16 cellular contexts compared by ENCODE assay signal in the genomic region with DNA sequence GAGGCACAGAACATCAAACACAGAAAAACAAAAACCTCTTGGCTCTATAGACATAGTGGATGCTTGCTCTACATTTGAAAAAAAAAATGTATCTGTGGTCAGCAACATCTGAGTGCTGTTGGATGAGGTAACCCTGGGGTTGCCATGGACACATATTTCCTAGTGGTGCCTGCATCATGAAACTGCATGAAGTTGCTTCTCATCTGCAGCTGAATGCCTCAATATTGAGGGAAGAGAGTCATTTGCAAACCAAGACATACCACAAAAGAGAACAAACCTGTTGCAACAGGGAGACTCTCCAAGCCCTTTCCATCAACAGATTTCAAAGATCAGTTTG.
DNase-seq lines count a peak whose midpoint lies in the region; ATAC-seq, FAIRE-seq and TF ChIP-seq lines count a peak whose summit lies in the region.
"Had no signal": no experiment of that assay in that cellular context is flagged by ENCODE, and none has a peak within 500 bp of the region (broad histone marks: within the 10 kb centered on the region; RNA-seq: fewer than 3 reads in every experiment).

No MANE protein-coding gene starts in this region.

- CTCF ChIA-PET in Caco-2 (lab: Charles Lee), result no interaction called here

- H3K9me3 ChIP-seq in body of pancreas (no peaks in the 10 kb centered on the region), kidney (ENCODE audit: control insufficient read depth in 1 of 2, low read length in 2 of 2) (no peaks in the 10 kb centered on the region), Caco-2 (no peaks in the 10 kb centered on the region), heart right ventricle (no peaks in the 10 kb centered on the region)
- H3K9me3 ChIP-seq: BLaER1 treated with 17β-estradiol and CSF1 and Interleukin-3, amounts not matched to agents 10 nM and 100 nM; esophagus squamous epithelium had no signal

- H3K4me3 ChIP-seq in HL-60 (replicated peaks; ENCODE audit: insufficient read depth, low read length) (no peak overlapping the region), body of pancreas (no peak overlapping the region), kidney (ENCODE audit: low read length in 2 of 2) (peak overlapping the region in 1 of 2 donors; percentile 25), Caco-2 (ENCODE audit: low read depth, low read length) (no peak overlapping the region), heart right ventricle (no peak overlapping the region)
- H3K4me3 ChIP-seq: BLaER1 treated with 17β-estradiol and CSF1 and Interleukin-3, amounts not matched to agents 10 nM and 100 nM; esophagus squamous epithelium had no signal

- peaks cover 2% of the 10 kb centered on the region for H3K27me3 ChIP-seq in HL-60 (ENCODE audit: insufficient read depth, poor library complexity, severe bottlenecking)
- no peaks in the 10 kb centered on the region for H3K27me3 ChIP-seq in body of pancreas
- H3K27me3 ChIP-seq in Caco-2 (replicated peaks; ENCODE audit: control insufficient read depth, insufficient read depth, low read length), result no peaks in the 10 kb centered on the region; the same call in 1 of the 2 replicates
- no peaks in the 10 kb centered on the region for H3K27me3 ChIP-seq in heart right ventricle
- H3K27me3 ChIP-seq: BLaER1 treated with 17β-estradiol and CSF1 and Interleukin-3, amounts not matched to agents 10 nM and 100 nM had no signal

- no peaks in the 10 kb centered on the region for H3K36me3 Mint-ChIP-seq in Caco-2 (ENCODE audit: insufficient read depth, unreplicated experiment)
- H3K36me3 Mint-ChIP-seq: activated naive CD8-positive, alpha-beta T cell had no signal

- no peaks in the 10 kb centered on the region for H3K9me3 Mint-ChIP-seq in Caco-2 (ENCODE audit: unreplicated experiment)

- ATAC-seq in body of pancreas (no peak), GM18511 (IDR thresholded peaks at IDR 0.05; ENCODE audit: unreplicated experiment) (no peak), heart right ventricle (no peak)

- no TSS peak for BruUV-seq in Caco-2 (replicated peaks; lab: Mats Ljungman, UMichigan)

- no peaks in the 10 kb centered on the region for H3K36me3 ChIP-seq in body of pancreas (replicated peaks in 1 of 2; ENCODE audit: insufficient read depth in 1 of 2, low read depth in 2 of 2)
- H3K36me3 ChIP-seq in kidney (ENCODE audit: control insufficient read depth in 1 of 2, insufficient read depth in 2 of 2, low read length in 2 of 2), result no peaks in the 10 kb centered on the region
- no peaks in the 10 kb centered on the region for H3K36me3 ChIP-seq in Caco-2 (ENCODE audit: control insufficient read depth, insufficient read depth, low read length)
- H3K36me3 ChIP-seq in heart right ventricle, result no peaks in the 10 kb centered on the region
- H3K36me3 ChIP-seq: BLaER1 treated with 17β-estradiol and CSF1 and Interleukin-3, amounts not matched to agents 10 nM and 100 nM; esophagus squamous epithelium; WERI-Rb-1 had no signal

- intact Hi-C loops in body of pancreas (cut with DNase I) (no loop called here), kidney (cut with DNase I) (no loop called here), Caco-2 (cut with micrococcal nuclease; ENCODE audit: unreplicated experiment) (no loop called here), heart right ventricle (cut with DNase I) (no loop called here)

- H3K9ac ChIP-seq in kidney (ENCODE audit: low read length in 2 of 2), result peak overlapping the region in 1 of 2 donors; percentile 17
- H3K9ac ChIP-seq: BLaER1 treated with 17β-estradiol and CSF1 and Interleukin-3, amounts not matched to agents 10 nM and 100 nM had no signal

- no peak overlapping the region for H3K27ac Mint-ChIP-seq in Caco-2 (ENCODE audit: unreplicated experiment)
- H3K27ac Mint-ChIP-seq: activated naive CD8-positive, alpha-beta T cell had no signal

- peaks cover 23% of the 10 kb centered on the region for H3K4me1 Mint-ChIP-seq in Caco-2 (ENCODE audit: low read depth, unreplicated experiment)

- DNase-seq in AG08396 (ENCODE audit: low spot score) (peak; percentile 29), HL-60 (ENCODE audit: low read depth in 1 of 2, low spot score in 1 of 2) (peak; percentile 0 to 12), body of pancreas (peak in 2 of 4 donors; percentile 21 to 31), kidney (no peak), globus pallidus (ENCODE audit: low spot score) (no peak), Caco-2 (no peak), heart right ventricle (no peak)
- DNase-seq: cortex of kidney, esophagus squamous epithelium, GOT3, Kasumi-1, WERI-Rb-1 had no signal

- no peak overlapping the region for H3K27ac ChIP-seq in HL-60 (replicated peaks)
- H3K27ac ChIP-seq in body of pancreas, result peak overlapping the region in 3 of 4 donors; percentile 33 to 69 (median 62)
- H3K27ac ChIP-seq in kidney (ENCODE audit: low read depth in 2 of 2, low read length in 2 of 2), result peak overlapping the region; percentile 84 to 94
- H3K27ac ChIP-seq in heart right ventricle, result no peak overlapping the region
- H3K27ac ChIP-seq: BLaER1 treated with 17β-estradiol and CSF1 and Interleukin-3, amounts not matched to agents 10 nM and 100 nM; WERI-Rb-1 had no signal

- FAIRE-seq in kidney (lab: Jason Lieb, UNC), result no peak
- FAIRE-seq: keratinocyte had no signal

- TF ChIP-seq POLR2A in body of pancreas (IDR thresholded peaks at IDR 0.05), result no peak

- H3K4me3 Mint-ChIP-seq in Caco-2 (ENCODE audit: unreplicated experiment), result no peak overlapping the region
- H3K4me3 Mint-ChIP-seq: activated naive CD8-positive, alpha-beta T cell had no signal

- POLR2A ChIA-PET in Caco-2 (lab: Charles Lee), result no interaction called here

- no peak for TF ChIP-seq CTCF in HL-60 (IDR thresholded peaks at IDR 0.05; ENCODE audit: insufficient read depth, low read length)
- TF ChIP-seq CTCF in body of pancreas (IDR thresholded peaks at IDR 0.05), result no peak
- no peak for TF ChIP-seq CTCF in kidney (IDR thresholded peaks at IDR 0.05; ENCODE audit: borderline replicate concordance, extremely low read depth, insufficient read depth)
- no peak for TF ChIP-seq CTCF in Caco-2 (IDR thresholded peaks at IDR 0.05; ENCODE audit: insufficient read depth in 1 of 2, low read depth in 1 of 2, low read length in 1 of 2, severe bottlenecking in 1 of 2, unreplicated experiment in 1 of 2)
- no peak for TF ChIP-seq CTCF in heart right ventricle (IDR thresholded peaks at IDR 0.05)

- peaks cover 24% of the 10 kb centered on the region for H3K4me1 ChIP-seq in body of pancreas
- H3K4me1 ChIP-seq in kidney (ENCODE audit: control insufficient read depth in 1 of 2, insufficient read depth in 1 of 2, low read depth in 1 of 2, low read length in 2 of 2), result peaks cover 23 to 42% of the 10 kb centered on the region in 2 donors
- H3K4me1 ChIP-seq in Caco-2, result peaks cover 30% of the 10 kb centered on the region
- peaks cover 0 to 17% (median 0%) of the 10 kb centered on the region in 9 donors for H3K4me1 ChIP-seq in heart right ventricle
- H3K4me1 ChIP-seq: BLaER1 treated with 17β-estradiol and CSF1 and Interleukin-3, amounts not matched to agents 10 nM and 100 nM; esophagus squamous epithelium had no signal

- peaks cover 3% of the 10 kb centered on the region for H3K27me3 Mint-ChIP-seq in Caco-2 (ENCODE audit: insufficient read depth, unreplicated experiment)

Comparison
In these comparisons a context has a peak if more than half of its experiments do, and no peak if none do; other contexts are left out.
1. DNase-seq: peak in AG08396 (single experiment) and HL-60 (2 of 2); none in kidney (single experiment), globus pallidus (single experiment), Caco-2 (0 of 2) and heart right ventricle (0 of 2).
2. H3K27ac ChIP-seq: peak in body of pancreas (3 of 4) and kidney (2 of 2); none in HL-60 (single experiment) and heart right ventricle (0 of 10).